1 cellular context compared by ENCODE assay signal in genomic region chr19:33284756-33285155, GRCh38.
TF ChIP-seq lines count a peak whose summit lies in the region.

No MANE protein-coding gene starts in this region.

TF ChIP-seq in HepG2, 621 proteins besides CTCF, POLR2A, EP300 and RAD21:
- no peak for TF ChIP-seq ZXDC (CRISPR knock-in tag; IDR thresholded peaks at IDR 0.05)
- no peak for TF ChIP-seq ZNF354B (CRISPR knock-in tag; IDR thresholded peaks at IDR 0.05)
- no peak for TF ChIP-seq TFE3 (CRISPR knock-in tag; IDR thresholded peaks at IDR 0.05)
- TF ChIP-seq ZNF629 (CRISPR knock-in tag; conservative IDR thresholded peaks at IDR 0.05) = peak; percentile 31; the same call in 1 of the 2 replicates
